Comparison of ENCODE assay signal across 1 cellular context in genomic region chr6:52815167-52816092, GRCh38.
TF ChIP-seq lines count a peak whose summit lies in the region.

No MANE protein-coding gene starts in this region.

TF ChIP-seq in HepG2, 621 proteins besides CTCF, POLR2A, EP300 and RAD21 (continued from another document and continues in another):
- no peak for TF ChIP-seq DMTF1 (CRISPR knock-in tag; IDR thresholded peaks at IDR 0.05)
- peak; percentile 54 for TF ChIP-seq ZNF770 (CRISPR knock-in tag; IDR thresholded peaks at IDR 0.05)
- TF ChIP-seq CC2D1A (CRISPR knock-in tag; IDR thresholded peaks at IDR 0.05), result no peak
- TF ChIP-seq ZSCAN20 (CRISPR knock-in tag; IDR thresholded peaks at IDR 0.05; ENCODE audit: borderline replicate concordance), result no peak
- TF ChIP-seq ZNF646 (CRISPR knock-in tag; IDR thresholded peaks at IDR 0.05), result no peak
- no peak for TF ChIP-seq NR1H2 (CRISPR knock-in tag; IDR thresholded peaks at IDR 0.05; ENCODE audit: borderline replicate concordance, low read depth)
- TF ChIP-seq ZSCAN31 (CRISPR knock-in tag; IDR thresholded peaks at IDR 0.05; ENCODE audit: low read depth), result peak; percentile 65; the same call in 1 of the 2 replicates
- TF ChIP-seq PREB (CRISPR knock-in tag; IDR thresholded peaks at IDR 0.05), result no peak
- no peak for TF ChIP-seq SPEN (CRISPR knock-in tag; IDR thresholded peaks at IDR 0.05; ENCODE audit: low read depth)
- TF ChIP-seq FOXA1 (IDR thresholded peaks at IDR 0.05), result no peak; the same call in 1 of the 2 replicates
- peak; percentile 82 for TF ChIP-seq FOXA1 (CRISPR knock-in tag; IDR thresholded peaks at IDR 0.05)
- no peak for TF ChIP-seq TRIM24 (CRISPR knock-in tag; IDR thresholded peaks at IDR 0.05)
- TF ChIP-seq ATF5 (CRISPR knock-in tag; IDR thresholded peaks at IDR 0.05; ENCODE audit: low read depth), result no peak
- no peak for TF ChIP-seq SCMH1 (CRISPR knock-in tag; IDR thresholded peaks at IDR 0.05; ENCODE audit: borderline replicate concordance)
- no peak for TF ChIP-seq RNF2 (conservative IDR thresholded peaks at IDR 0.05; ENCODE audit: low read depth)
- TF ChIP-seq ZNF598 (CRISPR knock-in tag; IDR thresholded peaks at IDR 0.05; ENCODE audit: borderline replicate concordance), result peak; percentile 60; the same call in 1 of the 2 replicates
- TF ChIP-seq USF2 (IDR thresholded peaks at IDR 0.05; ENCODE audit: low read depth, low read length), result no peak
- no peak for TF ChIP-seq USF2 (CRISPR knock-in tag; IDR thresholded peaks at IDR 0.05; ENCODE audit: borderline replicate concordance)
- no peak for TF ChIP-seq ZNF552 (CRISPR knock-in tag; IDR thresholded peaks at IDR 0.05; ENCODE audit: borderline replicate concordance)
- TF ChIP-seq ZNF292 (CRISPR knock-in tag; IDR thresholded peaks at IDR 0.05; ENCODE audit: borderline replicate concordance, low read depth), result peak; percentile 94
- TF ChIP-seq ZNF616 (CRISPR knock-in tag; IDR thresholded peaks at IDR 0.05; ENCODE audit: low read depth), result no peak
- TF ChIP-seq ZNF430 (CRISPR knock-in tag; IDR thresholded peaks at IDR 0.05), result no peak
- TF ChIP-seq NKX3-1 (CRISPR knock-in tag; IDR thresholded peaks at IDR 0.05), result 0 out of 2 replicates have a peak, but pooled peaks have one; percentile 65
- no peak for TF ChIP-seq MBNL3 (CRISPR knock-in tag; conservative IDR thresholded peaks at IDR 0.05)
- no peak for TF ChIP-seq JUND (CRISPR knock-in tag; IDR thresholded peaks at IDR 0.05)
- TF ChIP-seq NAIF1 (CRISPR knock-in tag; IDR thresholded peaks at IDR 0.05; ENCODE audit: borderline replicate concordance), result no peak
- TF ChIP-seq ZNF382 (CRISPR knock-in tag; IDR thresholded peaks at IDR 0.05; ENCODE audit: borderline replicate concordance), result no peak
- TF ChIP-seq ZNF441 (CRISPR knock-in tag; IDR thresholded peaks at IDR 0.05; ENCODE audit: borderline replicate concordance), result no peak
- TF ChIP-seq SOX6 (IDR thresholded peaks at IDR 0.05), result no peak
- TF ChIP-seq SOX6 (CRISPR knock-in tag; IDR thresholded peaks at IDR 0.05), result peak; percentile 88
- no peak for TF ChIP-seq IRX3 (CRISPR knock-in tag; IDR thresholded peaks at IDR 0.05; ENCODE audit: borderline replicate concordance, low read depth)
- TF ChIP-seq ZNF484 (CRISPR knock-in tag; IDR thresholded peaks at IDR 0.05; ENCODE audit: borderline replicate concordance, low read depth), result no peak
- no peak for TF ChIP-seq SOX5 (CRISPR knock-in tag; IDR thresholded peaks at IDR 0.05; ENCODE audit: borderline replicate concordance)
- TF ChIP-seq HNF4A (CRISPR knock-in tag; IDR thresholded peaks at IDR 0.05), result peak; percentile 95
- no peak for TF ChIP-seq ZBTB1 (CRISPR knock-in tag; IDR thresholded peaks at IDR 0.05; ENCODE audit: borderline replicate concordance)
- TF ChIP-seq EED (CRISPR knock-in tag; IDR thresholded peaks at IDR 0.05), result no peak
- TF ChIP-seq HNRNPL (IDR thresholded peaks at IDR 0.05; ENCODE audit: low read depth, low read length), result no peak
- TF ChIP-seq ATF4 (CRISPR knock-in tag; IDR thresholded peaks at IDR 0.05), result peak in 1 of 2 experiments; percentile 33; a peak in 1 of 4 replicates
- no peak for TF ChIP-seq ZNF879 (CRISPR knock-in tag; IDR thresholded peaks at IDR 0.05)
- no peak for TF ChIP-seq THRA (CRISPR knock-in tag; IDR thresholded peaks at IDR 0.05; ENCODE audit: borderline replicate concordance)
- TF ChIP-seq ZKSCAN8 (CRISPR knock-in tag; IDR thresholded peaks at IDR 0.05; ENCODE audit: borderline replicate concordance), result no peak
- TF ChIP-seq ZNF7 (CRISPR knock-in tag; IDR thresholded peaks at IDR 0.05), result no peak
- TF ChIP-seq SIN3A (IDR thresholded peaks at IDR 0.05; ENCODE audit: borderline replicate concordance, low read depth, low read length), result no peak
- TF ChIP-seq CCAR2 (optimal IDR thresholded peaks at IDR 0.05; ENCODE audit: low read depth, low read length), result no peak
- peak; percentile 35; the same call in 1 of the 2 replicates for TF ChIP-seq RBFOX2 (IDR thresholded peaks at IDR 0.05; ENCODE audit: low read depth, low read length)
- TF ChIP-seq SRY (CRISPR knock-in tag; IDR thresholded peaks at IDR 0.05), result no peak
- TF ChIP-seq ATF2 (CRISPR knock-in tag; IDR thresholded peaks at IDR 0.05), result peak; percentile 50; the same call in 1 of the 2 replicates
- peak; percentile 56; the same call in 1 of the 2 replicates for TF ChIP-seq HOXA5 (CRISPR knock-in tag; IDR thresholded peaks at IDR 0.05)
- no peak for TF ChIP-seq ZBTB38 (CRISPR knock-in tag; IDR thresholded peaks at IDR 0.05)
